ENCODE assay signal across 1 cellular context in genomic region chr6:33695451-33695855, GRCh38.
TF ChIP-seq lines count a peak whose summit lies in the region.

No MANE protein-coding gene starts in this region.

TF ChIP-seq in SK-N-SH treated with all-trans-retinoic acid at 6 μM for 48 hours, 23 proteins besides CTCF, POLR2A, EP300 and RAD21 (continued from another document):
- TF ChIP-seq TOX (CRISPR knock-in tag; IDR thresholded peaks at IDR 0.05; ENCODE audit: borderline replicate concordance) = no peak
- TF ChIP-seq, protein P1, sequence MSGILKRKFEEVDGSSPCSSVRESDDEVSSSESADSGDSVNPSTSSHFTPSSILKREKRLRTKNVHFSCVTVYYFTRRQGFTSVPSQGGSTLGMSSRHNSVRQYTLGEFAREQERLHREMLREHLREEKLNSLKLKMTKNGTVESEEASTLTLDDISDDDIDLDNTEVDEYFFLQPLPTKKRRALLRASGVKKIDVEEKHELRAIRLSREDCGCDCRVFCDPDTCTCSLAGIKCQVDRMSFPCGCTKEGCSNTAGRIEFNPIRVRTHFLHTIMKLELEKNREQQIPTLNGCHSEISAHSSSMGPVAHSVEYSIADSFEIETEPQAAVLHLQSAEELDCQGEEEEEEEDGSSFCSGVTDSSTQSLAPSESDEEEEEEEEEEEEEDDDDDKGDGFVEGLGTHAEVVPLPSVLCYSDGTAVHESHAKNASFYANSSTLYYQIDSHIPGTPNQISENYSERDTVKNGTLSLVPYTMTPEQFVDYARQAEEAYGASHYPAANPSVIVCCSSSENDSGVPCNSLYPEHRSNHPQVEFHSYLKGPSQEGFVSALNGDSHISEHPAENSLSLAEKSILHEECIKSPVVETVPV (CRISPR knock-in tag; IDR thresholded peaks at IDR 0.05) = no peak
- no peak for TF ChIP-seq BACH2 (CRISPR knock-in tag; IDR thresholded peaks at IDR 0.05; ENCODE audit: borderline replicate concordance)
- TF ChIP-seq, protein P2, sequence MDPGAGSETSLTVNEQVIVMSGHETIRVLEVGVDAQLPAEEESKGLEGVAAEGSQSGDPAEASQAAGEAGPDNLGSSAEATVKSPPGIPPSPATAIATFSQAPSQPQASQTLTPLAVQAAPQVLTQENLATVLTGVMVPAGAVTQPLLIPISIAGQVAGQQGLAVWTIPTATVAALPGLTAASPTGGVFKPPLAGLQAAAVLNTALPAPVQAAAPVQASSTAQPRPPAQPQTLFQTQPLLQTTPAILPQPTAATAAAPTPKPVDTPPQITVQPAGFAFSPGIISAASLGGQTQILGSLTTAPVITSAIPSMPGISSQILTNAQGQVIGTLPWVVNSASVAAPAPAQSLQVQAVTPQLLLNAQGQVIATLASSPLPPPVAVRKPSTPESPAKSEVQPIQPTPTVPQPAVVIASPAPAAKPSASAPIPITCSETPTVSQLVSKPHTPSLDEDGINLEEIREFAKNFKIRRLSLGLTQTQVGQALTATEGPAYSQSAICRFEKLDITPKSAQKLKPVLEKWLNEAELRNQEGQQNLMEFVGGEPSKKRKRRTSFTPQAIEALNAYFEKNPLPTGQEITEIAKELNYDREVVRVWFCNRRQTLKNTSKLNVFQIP (CRISPR knock-in tag; IDR thresholded peaks at IDR 0.05; ENCODE audit: borderline replicate concordance, low read depth) = no peak
- TF ChIP-seq ISL1 (CRISPR knock-in tag; IDR thresholded peaks at IDR 0.05) = no peak
- no peak for TF ChIP-seq ZC3H10 (CRISPR knock-in tag; IDR thresholded peaks at IDR 0.05)
- no peak for TF ChIP-seq ZNF565 (CRISPR knock-in tag; conservative IDR thresholded peaks at IDR 0.05; ENCODE audit: low read depth)
- TF ChIP-seq TSHZ2 (CRISPR knock-in tag; IDR thresholded peaks at IDR 0.05) = no peak
- TF ChIP-seq, protein P3, sequence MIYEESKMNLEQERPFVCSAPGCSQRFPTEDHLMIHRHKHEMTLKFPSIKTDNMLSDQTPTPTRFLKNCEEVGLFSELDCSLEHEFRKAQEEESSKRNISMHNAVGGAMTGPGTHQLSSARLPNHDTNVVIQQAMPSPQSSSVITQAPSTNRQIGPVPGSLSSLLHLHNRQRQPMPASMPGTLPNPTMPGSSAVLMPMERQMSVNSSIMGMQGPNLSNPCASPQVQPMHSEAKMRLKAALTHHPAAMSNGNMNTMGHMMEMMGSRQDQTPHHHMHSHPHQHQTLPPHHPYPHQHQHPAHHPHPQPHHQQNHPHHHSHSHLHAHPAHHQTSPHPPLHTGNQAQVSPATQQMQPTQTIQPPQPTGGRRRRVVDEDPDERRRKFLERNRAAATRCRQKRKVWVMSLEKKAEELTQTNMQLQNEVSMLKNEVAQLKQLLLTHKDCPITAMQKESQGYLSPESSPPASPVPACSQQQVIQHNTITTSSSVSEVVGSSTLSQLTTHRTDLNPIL (CRISPR knock-in tag; IDR thresholded peaks at IDR 0.05; ENCODE audit: low read depth) = no peak
- TF ChIP-seq ZFP30 (CRISPR knock-in tag; IDR thresholded peaks at IDR 0.05) = no peak
TF ChIP-seq in SK-N-SH treated with all-trans-retinoic acid at 6 μM for 48 hours: peak in this region for 0.
